8 cellular contexts compared by ENCODE assay signal in genomic region chr5:50744761-50745160, GRCh38.
DNase-seq lines count a peak whose midpoint lies in the region; ATAC-seq and TF ChIP-seq lines count a peak whose summit lies in the region.

No MANE protein-coding gene starts in this region.

- H3K4me2 ChIP-seq in SU-DHL-6 (ENCODE audit: low read depth, low read length, poor library complexity, severe bottlenecking): peak overlapping the region; percentile 12

- 33% methylated on average over 2 of the region's 2 CpGs for WGBS in right cardiac atrium

- no peak overlapping the region for H2AFZ ChIP-seq in SU-DHL-6 (ENCODE audit: low read depth, low read length, severe bottlenecking)

- ATAC-seq in GM18505 (IDR thresholded peaks at IDR 0.05; ENCODE audit: unreplicated experiment) (peak; percentile 67), HG02981 (IDR thresholded peaks at IDR 0.05; ENCODE audit: unreplicated experiment) (peak; percentile 54), right cardiac atrium (peak; percentile 45 to 47), thoracic aorta (ENCODE audit: insufficient number of reproducible peaks, low FRiP score, low read depth) (no peak)

- TF ChIP-seq POLR2A in GM18505 (IDR thresholded peaks at IDR 0.05; ENCODE audit: borderline replicate concordance, extremely low read depth, insufficient read depth, insufficient read length): no peak

- peak; percentile 5 for DNase-seq in A172 (ENCODE audit: low spot score)
- no peak for DNase-seq in right cardiac atrium
- no peak for DNase-seq in thoracic aorta (ENCODE audit: low spot score)
- no peak for DNase-seq in cortex of kidney (lab: John Stamatoyannopoulos, UW)
- DNase-seq in anterior cingulate cortex (lab: John Stamatoyannopoulos, UW): no peak

- intact Hi-C loops in right cardiac atrium (cut with DNase I): no loop called here

- H4K20me1 ChIP-seq in SU-DHL-6 (ENCODE audit: low read depth, low read length): no peaks in the 10 kb centered on the region

- H3K9ac ChIP-seq in SU-DHL-6 (ENCODE audit: low read length): no peak overlapping the region

- no peaks in the 10 kb centered on the region for H3K27me3 ChIP-seq in SU-DHL-6 (ENCODE audit: low read length)
- no peaks in the 10 kb centered on the region for H3K27me3 ChIP-seq in right cardiac atrium (ENCODE audit: control insufficient read depth, insufficient read depth)
- no peaks in the 10 kb centered on the region for H3K27me3 ChIP-seq in thoracic aorta (replicated peaks; ENCODE audit: insufficient read depth)

- H3K9me3 ChIP-seq in SU-DHL-6 (ENCODE audit: insufficient read depth, low read length) (no peaks in the 10 kb centered on the region), right cardiac atrium (ENCODE audit: control insufficient read depth, low read length) (no peaks in the 10 kb centered on the region), thoracic aorta (no peaks in the 10 kb centered on the region)

- no peaks in the 10 kb centered on the region for H3K79me2 ChIP-seq in SU-DHL-6 (ENCODE audit: insufficient read depth, low read length)

- H3K27ac ChIP-seq in SU-DHL-6 (ENCODE audit: low read depth, low read length) (no peak overlapping the region), right cardiac atrium (ENCODE audit: low read length) (no peak overlapping the region), thoracic aorta (peak overlapping the region in 1 of 2 donors; percentile 21)

- H3K36me3 ChIP-seq in SU-DHL-6 (ENCODE audit: low read length) (no peaks in the 10 kb centered on the region), thoracic aorta (no peaks in the 10 kb centered on the region)

- no peak overlapping the region for H3K4me3 ChIP-seq in SU-DHL-6 (ENCODE audit: insufficient read depth, low read length, poor library complexity, severe bottlenecking)
- peak overlapping the region; percentile 57 for H3K4me3 ChIP-seq in right cardiac atrium (ENCODE audit: low read length)
- peak overlapping the region; percentile 61 for H3K4me3 ChIP-seq in thoracic aorta

- TF ChIP-seq CTCF in SU-DHL-6 (IDR thresholded peaks at IDR 0.05; ENCODE audit: insufficient read depth, low read length, poor library complexity, severe bottlenecking) (no peak), thoracic aorta (IDR thresholded peaks at IDR 0.05) (no peak)

- H3K4me1 ChIP-seq in right cardiac atrium (ENCODE audit: control insufficient read depth, insufficient read depth, low read length): peaks cover 1% of the 10 kb centered on the region
- H3K4me1 ChIP-seq in thoracic aorta (ENCODE audit: control insufficient read depth in 1 of 2, low read depth in 2 of 2): peaks cover 3 to 17% of the 10 kb centered on the region in 2 donors

- H3F3A ChIP-seq in SU-DHL-6 (ENCODE audit: insufficient read depth): no peaks in the 10 kb centered on the region

- H3K9me2 ChIP-seq in SU-DHL-6 (replicated peaks; ENCODE audit: insufficient read depth, low read length): no peaks in the 10 kb centered on the region
